In genomic region chr20:23606652-23607049, GRCh38 we compare ENCODE assay signal across 8 cellular contexts. TPM values are rescaled to one million over a fixed set of nuclear protein-coding genes. Genes with fewer than 3 reads are reported as not detected.
DNase-seq lines count a peak whose midpoint lies in the region; ATAC-seq, FAIRE-seq and TF ChIP-seq lines count a peak whose summit lies in the region.

No MANE protein-coding gene starts in this region.

- TF ChIP-seq CTCF in WERI-Rb-1 (IDR thresholded peaks at IDR 0.05; ENCODE audit: low read depth, low read length) = peak; percentile 95
- TF ChIP-seq CTCF in bronchial epithelial cell (IDR thresholded peaks at IDR 0.05; ENCODE audit: insufficient read depth, low read length, severe bottlenecking) = peak; percentile 98

- peak; percentile 88 for DNase-seq in AG08396 (ENCODE audit: low spot score)
- DNase-seq in NCI-H2171 (lab: John Stamatoyannopoulos, UW) = peak; percentile 43
- DNase-seq in WERI-Rb-1 = peak; percentile 83
- DNase-seq in bronchial epithelial cell (ENCODE audit: low read depth) = peak; percentile 68
- DNase-seq in kidney glomerular epithelial cell (lab: John Stamatoyannopoulos, UW) = peak; percentile 67
- DNase-seq in stimulated activated CD4-positive, alpha-beta T cell treated with anti-CD3 and anti-CD28 coated beads, Interleukin-4, amount 100 ng/mL, for 4 hours = peak; percentile 34 to 62

- ATAC-seq in GM18520 (IDR thresholded peaks at IDR 0.05; ENCODE audit: unreplicated experiment) (peak; percentile 68), HG03066 (IDR thresholded peaks at IDR 0.05; ENCODE audit: low read depth, unreplicated experiment) (peak; percentile 84)

- no peak overlapping the region for H3K27ac ChIP-seq in WERI-Rb-1

- H3K27me3 ChIP-seq in WERI-Rb-1 (ENCODE audit: insufficient read depth, low read depth, severe bottlenecking) (no peaks in the 10 kb centered on the region), bronchial epithelial cell (ENCODE audit: control insufficient read depth, insufficient read depth, low read length) (no peaks in the 10 kb centered on the region)

- H3K4me3 ChIP-seq in WERI-Rb-1 (ENCODE audit: low read depth, low read length) = no peak overlapping the region
- H3K4me3 ChIP-seq in bronchial epithelial cell (ENCODE audit: low read depth, low read length) = no peak overlapping the region

- FAIRE-seq in bronchial epithelial cell (lab: Jason Lieb, UNC) = no peak

- H3K9me3 ChIP-seq in WERI-Rb-1 (ENCODE audit: severe bottlenecking) = no peaks in the 10 kb centered on the region

- no peaks in the 10 kb centered on the region for H3K36me3 ChIP-seq in WERI-Rb-1
- H3K36me3 ChIP-seq in bronchial epithelial cell (ENCODE audit: control insufficient read depth, insufficient read depth, low read length) = no peaks in the 10 kb centered on the region

RNA-seq across cellular contexts. Expression of gene CST9, which starts 0.9 kb away (rescaled TPM):
- not detected in 2 replicates for total RNA-seq in bronchial epithelial cell

RNA-seq across cellular contexts. Expression of gene CST3, which starts 31.1 kb away (rescaled TPM):
- total RNA-seq in bronchial epithelial cell = 82.7 and 124 TPM in 2 replicates

RNA-seq across cellular contexts. Expression of gene CST9L, which starts 38.4 kb away (rescaled TPM):
- not detected in 2 replicates for total RNA-seq in bronchial epithelial cell
